In the genomic region with DNA sequence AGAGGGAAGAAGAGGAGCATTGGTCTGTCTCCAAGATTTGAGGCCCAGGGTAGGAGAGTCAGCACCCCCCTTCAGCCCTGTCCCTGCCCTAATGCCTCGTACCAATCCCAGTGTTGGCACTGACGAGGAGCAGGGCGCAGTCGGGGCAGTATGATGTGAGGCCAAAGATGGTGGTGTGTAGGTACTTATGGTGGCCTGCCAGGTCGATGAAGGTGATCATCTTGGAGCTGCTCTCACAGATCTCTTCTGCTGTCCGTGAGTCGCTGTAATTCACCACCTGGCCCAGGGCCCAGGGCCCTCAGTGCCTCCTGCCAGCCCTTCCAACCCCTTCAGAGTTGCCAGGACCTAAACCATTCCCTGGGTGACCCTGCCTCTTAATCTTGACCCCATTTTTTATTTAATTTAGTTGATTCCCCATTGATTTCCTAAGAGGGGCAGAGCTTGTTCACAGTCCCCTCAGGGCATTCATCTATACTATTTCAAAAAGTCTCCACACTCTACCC, we compare ENCODE assay signal across 1 cellular context.
TF ChIP-seq lines count a peak whose summit lies in the region.

No MANE protein-coding gene starts in this region.

TF ChIP-seq in K562, 482 proteins besides CTCF, POLR2A, EP300 and RAD21:
- TF ChIP-seq HMGN3 (IDR thresholded peaks at IDR 0.05; ENCODE audit: borderline replicate concordance, extremely low read depth, insufficient read length, low read depth, low read length): no peak
- TF ChIP-seq ZNF12 (CRISPR knock-in tag; IDR thresholded peaks at IDR 0.05): 0 out of 2 replicates have a peak, but pooled peaks have one; percentile 20
- TF ChIP-seq HMG20A (CRISPR knock-in tag; conservative IDR thresholded peaks at IDR 0.05): no peak
- TF ChIP-seq, protein P1, sequence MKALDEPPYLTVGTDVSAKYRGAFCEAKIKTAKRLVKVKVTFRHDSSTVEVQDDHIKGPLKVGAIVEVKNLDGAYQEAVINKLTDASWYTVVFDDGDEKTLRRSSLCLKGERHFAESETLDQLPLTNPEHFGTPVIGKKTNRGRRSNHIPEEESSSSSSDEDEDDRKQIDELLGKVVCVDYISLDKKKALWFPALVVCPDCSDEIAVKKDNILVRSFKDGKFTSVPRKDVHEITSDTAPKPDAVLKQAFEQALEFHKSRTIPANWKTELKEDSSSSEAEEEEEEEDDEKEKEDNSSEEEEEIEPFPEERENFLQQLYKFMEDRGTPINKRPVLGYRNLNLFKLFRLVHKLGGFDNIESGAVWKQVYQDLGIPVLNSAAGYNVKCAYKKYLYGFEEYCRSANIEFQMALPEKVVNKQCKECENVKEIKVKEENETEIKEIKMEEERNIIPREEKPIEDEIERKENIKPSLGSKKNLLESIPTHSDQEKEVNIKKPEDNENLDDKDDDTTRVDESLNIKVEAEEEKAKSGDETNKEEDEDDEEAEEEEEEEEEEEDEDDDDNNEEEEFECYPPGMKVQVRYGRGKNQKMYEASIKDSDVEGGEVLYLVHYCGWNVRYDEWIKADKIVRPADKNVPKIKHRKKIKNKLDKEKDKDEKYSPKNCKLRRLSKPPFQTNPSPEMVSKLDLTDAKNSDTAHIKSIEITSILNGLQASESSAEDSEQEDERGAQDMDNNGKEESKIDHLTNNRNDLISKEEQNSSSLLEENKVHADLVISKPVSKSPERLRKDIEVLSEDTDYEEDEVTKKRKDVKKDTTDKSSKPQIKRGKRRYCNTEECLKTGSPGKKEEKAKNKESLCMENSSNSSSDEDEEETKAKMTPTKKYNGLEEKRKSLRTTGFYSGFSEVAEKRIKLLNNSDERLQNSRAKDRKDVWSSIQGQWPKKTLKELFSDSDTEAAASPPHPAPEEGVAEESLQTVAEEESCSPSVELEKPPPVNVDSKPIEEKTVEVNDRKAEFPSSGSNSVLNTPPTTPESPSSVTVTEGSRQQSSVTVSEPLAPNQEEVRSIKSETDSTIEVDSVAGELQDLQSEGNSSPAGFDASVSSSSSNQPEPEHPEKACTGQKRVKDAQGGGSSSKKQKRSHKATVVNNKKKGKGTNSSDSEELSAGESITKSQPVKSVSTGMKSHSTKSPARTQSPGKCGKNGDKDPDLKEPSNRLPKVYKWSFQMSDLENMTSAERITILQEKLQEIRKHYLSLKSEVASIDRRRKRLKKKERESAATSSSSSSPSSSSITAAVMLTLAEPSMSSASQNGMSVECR (CRISPR knock-in tag; IDR thresholded peaks at IDR 0.05): 0 out of 2 replicates have a peak, but pooled peaks have one; percentile 25
- TF ChIP-seq, protein P2, sequence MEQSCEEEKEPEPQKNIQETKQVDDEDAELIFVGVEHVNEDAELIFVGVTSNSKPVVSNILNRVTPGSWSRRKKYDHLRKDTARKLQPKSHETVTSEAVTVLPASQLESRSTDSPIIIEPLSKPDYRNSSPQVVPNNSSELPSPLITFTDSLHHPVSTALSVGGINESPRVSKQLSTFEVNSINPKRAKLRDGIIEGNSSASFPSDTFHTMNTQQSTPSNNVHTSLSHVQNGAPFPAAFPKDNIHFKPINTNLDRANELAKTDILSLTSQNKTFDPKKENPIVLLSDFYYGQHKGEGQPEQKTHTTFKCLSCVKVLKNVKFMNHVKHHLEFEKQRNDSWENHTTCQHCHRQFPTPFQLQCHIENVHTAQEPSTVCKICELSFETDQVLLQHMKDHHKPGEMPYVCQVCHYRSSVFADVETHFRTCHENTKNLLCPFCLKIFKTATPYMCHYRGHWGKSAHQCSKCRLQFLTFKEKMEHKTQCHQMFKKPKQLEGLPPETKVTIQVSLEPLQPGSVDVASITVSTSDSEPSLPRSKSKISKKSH (CRISPR knock-in tag; IDR thresholded peaks at IDR 0.05): no peak
- TF ChIP-seq, protein P3, sequence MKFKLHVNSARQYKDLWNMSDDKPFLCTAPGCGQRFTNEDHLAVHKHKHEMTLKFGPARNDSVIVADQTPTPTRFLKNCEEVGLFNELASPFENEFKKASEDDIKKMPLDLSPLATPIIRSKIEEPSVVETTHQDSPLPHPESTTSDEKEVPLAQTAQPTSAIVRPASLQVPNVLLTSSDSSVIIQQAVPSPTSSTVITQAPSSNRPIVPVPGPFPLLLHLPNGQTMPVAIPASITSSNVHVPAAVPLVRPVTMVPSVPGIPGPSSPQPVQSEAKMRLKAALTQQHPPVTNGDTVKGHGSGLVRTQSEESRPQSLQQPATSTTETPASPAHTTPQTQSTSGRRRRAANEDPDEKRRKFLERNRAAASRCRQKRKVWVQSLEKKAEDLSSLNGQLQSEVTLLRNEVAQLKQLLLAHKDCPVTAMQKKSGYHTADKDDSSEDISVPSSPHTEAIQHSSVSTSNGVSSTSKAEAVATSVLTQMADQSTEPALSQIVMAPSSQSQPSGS (CRISPR knock-in tag; IDR thresholded peaks at IDR 0.05): no peak
- TF ChIP-seq CXXC5 (CRISPR knock-in tag; IDR thresholded peaks at IDR 0.05): no peak
- TF ChIP-seq HDAC8 (tag; IDR thresholded peaks at IDR 0.05): no peak
- peak; percentile 82 for TF ChIP-seq SMAD3 (CRISPR knock-in tag; conservative IDR thresholded peaks at IDR 0.05)
- TF ChIP-seq KDM5B (IDR thresholded peaks at IDR 0.05; ENCODE audit: insufficient replicate concordance, low read depth, low read length): peak; percentile 24
- TF ChIP-seq ZNF133 (CRISPR knock-in tag; IDR thresholded peaks at IDR 0.05): no peak
- TF ChIP-seq, protein P4, sequence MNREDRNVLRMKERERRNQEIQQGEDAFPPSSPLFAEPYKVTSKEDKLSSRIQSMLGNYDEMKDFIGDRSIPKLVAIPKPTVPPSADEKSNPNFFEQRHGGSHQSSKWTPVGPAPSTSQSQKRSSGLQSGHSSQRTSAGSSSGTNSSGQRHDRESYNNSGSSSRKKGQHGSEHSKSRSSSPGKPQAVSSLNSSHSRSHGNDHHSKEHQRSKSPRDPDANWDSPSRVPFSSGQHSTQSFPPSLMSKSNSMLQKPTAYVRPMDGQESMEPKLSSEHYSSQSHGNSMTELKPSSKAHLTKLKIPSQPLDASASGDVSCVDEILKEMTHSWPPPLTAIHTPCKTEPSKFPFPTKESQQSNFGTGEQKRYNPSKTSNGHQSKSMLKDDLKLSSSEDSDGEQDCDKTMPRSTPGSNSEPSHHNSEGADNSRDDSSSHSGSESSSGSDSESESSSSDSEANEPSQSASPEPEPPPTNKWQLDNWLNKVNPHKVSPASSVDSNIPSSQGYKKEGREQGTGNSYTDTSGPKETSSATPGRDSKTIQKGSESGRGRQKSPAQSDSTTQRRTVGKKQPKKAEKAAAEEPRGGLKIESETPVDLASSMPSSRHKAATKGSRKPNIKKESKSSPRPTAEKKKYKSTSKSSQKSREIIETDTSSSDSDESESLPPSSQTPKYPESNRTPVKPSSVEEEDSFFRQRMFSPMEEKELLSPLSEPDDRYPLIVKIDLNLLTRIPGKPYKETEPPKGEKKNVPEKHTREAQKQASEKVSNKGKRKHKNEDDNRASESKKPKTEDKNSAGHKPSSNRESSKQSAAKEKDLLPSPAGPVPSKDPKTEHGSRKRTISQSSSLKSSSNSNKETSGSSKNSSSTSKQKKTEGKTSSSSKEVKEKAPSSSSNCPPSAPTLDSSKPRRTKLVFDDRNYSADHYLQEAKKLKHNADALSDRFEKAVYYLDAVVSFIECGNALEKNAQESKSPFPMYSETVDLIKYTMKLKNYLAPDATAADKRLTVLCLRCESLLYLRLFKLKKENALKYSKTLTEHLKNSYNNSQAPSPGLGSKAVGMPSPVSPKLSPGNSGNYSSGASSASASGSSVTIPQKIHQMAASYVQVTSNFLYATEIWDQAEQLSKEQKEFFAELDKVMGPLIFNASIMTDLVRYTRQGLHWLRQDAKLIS (CRISPR knock-in tag; IDR thresholded peaks at IDR 0.05): 0 out of 2 replicates have a peak, but pooled peaks have one; percentile 11
- TF ChIP-seq RBFOX2 (IDR thresholded peaks at IDR 0.05; ENCODE audit: low read depth, low read length): peak; percentile 81
- TF ChIP-seq, protein P5, sequence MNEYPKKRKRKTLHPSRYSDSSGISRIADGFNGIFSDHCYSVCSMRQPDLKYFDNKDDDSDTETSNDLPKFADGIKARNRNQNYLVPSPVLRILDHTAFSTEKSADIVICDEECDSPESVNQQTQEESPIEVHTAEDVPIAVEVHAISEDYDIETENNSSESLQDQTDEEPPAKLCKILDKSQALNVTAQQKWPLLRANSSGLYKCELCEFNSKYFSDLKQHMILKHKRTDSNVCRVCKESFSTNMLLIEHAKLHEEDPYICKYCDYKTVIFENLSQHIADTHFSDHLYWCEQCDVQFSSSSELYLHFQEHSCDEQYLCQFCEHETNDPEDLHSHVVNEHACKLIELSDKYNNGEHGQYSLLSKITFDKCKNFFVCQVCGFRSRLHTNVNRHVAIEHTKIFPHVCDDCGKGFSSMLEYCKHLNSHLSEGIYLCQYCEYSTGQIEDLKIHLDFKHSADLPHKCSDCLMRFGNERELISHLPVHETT (CRISPR knock-in tag; conservative IDR thresholded peaks at IDR 0.05 in 1 of 2, IDR thresholded peaks at IDR 0.05 in 1 of 2): no peak
- 0 out of 2 replicates have a peak, but pooled peaks have one; percentile 4 for TF ChIP-seq POLR2AphosphoS2 (IDR thresholded peaks at IDR 0.05; ENCODE audit: low read length)
- TF ChIP-seq HNRNPLL (IDR thresholded peaks at IDR 0.05; ENCODE audit: low read depth, low read length, poor library complexity, severe bottlenecking): peak; percentile 17
- TF ChIP-seq NFE2 (IDR thresholded peaks at IDR 0.05; ENCODE audit: low read depth): no peak
- no peak for TF ChIP-seq PHB2 (IDR thresholded peaks at IDR 0.05; ENCODE audit: low read depth)
- no peak for TF ChIP-seq FOXA3 (CRISPR knock-in tag; conservative IDR thresholded peaks at IDR 0.05 in 1 of 2, IDR thresholded peaks at IDR 0.05 in 1 of 2)
- 0 out of 2 replicates have a peak, but pooled peaks have one; percentile 32 for TF ChIP-seq ZFPM2 (CRISPR knock-in tag; IDR thresholded peaks at IDR 0.05)
- TF ChIP-seq NR1H2 (CRISPR knock-in tag; IDR thresholded peaks at IDR 0.05): no peak
- no peak for TF ChIP-seq POLR3G (IDR thresholded peaks at IDR 0.05; ENCODE audit: extremely low read depth, insufficient read length, insufficient replicate concordance)
- TF ChIP-seq CEBPG (CRISPR knock-in tag; IDR thresholded peaks at IDR 0.05): peak; percentile 41
- TF ChIP-seq CEBPG (tag; conservative IDR thresholded peaks at IDR 0.05 in 1 of 2, IDR thresholded peaks at IDR 0.05 in 1 of 2): no peak
- no peak for TF ChIP-seq GATAD2A (IDR thresholded peaks at IDR 0.05)
- TF ChIP-seq TFAM (CRISPR knock-in tag; conservative IDR thresholded peaks at IDR 0.05): no peak
- 0 out of 2 replicates have a peak, but pooled peaks have one; percentile 39 for TF ChIP-seq ZSCAN32 (CRISPR knock-in tag; IDR thresholded peaks at IDR 0.05)
- no peak for TF ChIP-seq ZNF347 (CRISPR knock-in tag; IDR thresholded peaks at IDR 0.05; ENCODE audit: low read depth)
- no peak for TF ChIP-seq NRF1 (conservative IDR thresholded peaks at IDR 0.05 in 1 of 2, IDR thresholded peaks at IDR 0.05 in 1 of 2)
